In genomic region chr4:129474698-129475097, GRCh38 we compare ENCODE assay signal across 1 cellular context.
TF ChIP-seq lines count a peak whose summit lies in the region.

No MANE protein-coding gene starts in this region.

TF ChIP-seq in GM23338, 12 proteins besides CTCF, POLR2A, EP300 and RAD21 (continued from another document):
- no peak for TF ChIP-seq ZNF462 (CRISPR knock-in tag; IDR thresholded peaks at IDR 0.05)
- TF ChIP-seq STAT1 (IDR thresholded peaks at IDR 0.05; ENCODE audit: unreplicated experiment), result no peak
